Comparison of ENCODE assay signal across 17 cellular contexts in the genomic region with DNA sequence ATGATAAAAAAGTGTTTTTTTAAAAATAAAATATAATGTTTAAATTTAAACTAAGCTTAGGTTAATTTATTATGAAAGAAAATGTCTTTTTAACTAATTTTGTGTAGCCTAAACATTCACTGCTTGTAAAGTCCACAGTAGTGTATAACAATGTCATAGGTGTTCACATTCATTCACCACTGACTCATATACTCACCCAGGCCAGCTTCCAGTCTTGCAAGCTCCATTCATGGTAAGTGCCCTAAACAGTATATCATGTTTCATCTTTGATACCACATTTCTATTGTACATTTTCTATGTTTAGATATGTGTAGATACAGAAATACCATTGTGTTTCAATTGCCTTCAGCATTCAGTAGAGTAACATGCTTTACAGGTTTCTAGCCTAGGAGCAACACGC.
"Had no signal": no experiment of that assay in that cellular context is flagged by ENCODE, and none has a peak within 500 bp of the region (broad histone marks: within the 10 kb centered on the region; RNA-seq: fewer than 3 reads in every experiment).

No MANE protein-coding gene starts in this region.

- H3K27ac ChIP-seq: epithelial cell of prostate, esophagus muscularis mucosa, hepatocyte, neutrophil, psoas muscle, spleen, testis, tibial nerve had no signal

- H3K9me3 ChIP-seq: neutrophil, psoas muscle, testis had no signal

- ATAC-seq: naive thymus-derived CD4-positive, alpha-beta T cell; psoas muscle; sciatic nerve; stimulated activated naive B cell treated with anti-CD40 and anti-IgM and Interleukin-4, amounts not matched to agents 10 μg/mL and 1 μg/mL and 100 μg/mL, for 72 hours; stimulated activated naive CD8-positive, alpha-beta T cell treated with anti-CD3 and anti-CD28 coated beads, Interleukin-15, amount 100 ng/mL, for 72 hours had no signal

- H3K4me3 ChIP-seq: esophagus muscularis mucosa, hepatocyte, psoas muscle, spleen, testis, tibial nerve had no signal

- DNase-seq: effector memory CD4-positive, alpha-beta T cell; kidney glomerular epithelial cell; naive thymus-derived CD4-positive, alpha-beta T cell; psoas muscle; spleen; stimulated activated CD4-positive, alpha-beta T cell treated with anti-CD3 and anti-CD28 coated beads, Interleukin-15, amount 100 ng/mL, for 24 hours; stimulated activated CD4-positive, alpha-beta T cell treated with anti-CD3 and anti-CD28 coated beads, Interleukin-1b, Interleukin-23, amount 100 ng/mL, for 48 hours; stimulated activated CD4-positive, alpha-beta T cell treated with anti-CD3 and anti-CD28 coated beads, Interleukin-4, amount 100 ng/mL, for 4 hours; stimulated activated naive B cell treated with anti-CD40 and anti-IgM and Interleukin-4, amounts not matched to agents 10 μg/mL and 1 μg/mL and 100 μg/mL, for 72 hours; stimulated activated naive CD8-positive, alpha-beta T cell treated with anti-CD3 and anti-CD28 coated beads, Interleukin-15, amount 100 ng/mL, for 72 hours; testis had no signal

- H3K36me3 ChIP-seq: esophagus muscularis mucosa, neutrophil, spleen, tibial nerve had no signal

- H3K27me3 ChIP-seq: esophagus muscularis mucosa, hepatocyte, neutrophil, spleen, testis, tibial nerve had no signal

- H3K4me1 ChIP-seq: esophagus muscularis mucosa, psoas muscle, spleen, testis, tibial nerve had no signal
